In the genomic region with DNA sequence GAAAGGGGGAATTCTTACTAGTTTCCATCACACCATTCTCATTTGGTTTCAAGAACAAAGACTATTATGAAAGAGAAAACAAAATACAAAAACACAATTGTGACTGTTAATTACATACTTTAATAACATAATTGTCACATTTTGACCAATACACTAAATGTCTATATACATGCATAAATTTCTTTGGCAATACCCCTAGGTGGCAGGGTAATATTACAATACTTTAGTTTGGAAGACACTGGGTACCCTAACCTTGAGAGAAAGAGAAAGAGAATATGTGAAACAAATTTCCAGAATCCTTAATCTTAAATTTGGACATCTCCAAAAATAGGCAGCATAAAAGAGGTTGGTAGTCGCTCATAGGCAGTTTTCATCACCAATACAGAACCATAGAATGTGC, we compare ENCODE assay signal across 19 cellular contexts.
A peak's percentile ranks its signal among the peaks of the same experiment; 100 is the strongest.
DNase-seq lines count a peak whose midpoint lies in the region; ATAC-seq and TF ChIP-seq lines count a peak whose summit lies in the region.
"Had no signal": no experiment of that assay in that cellular context is flagged by ENCODE, and none has a peak within 500 bp of the region (broad histone marks: within the 10 kb centered on the region; RNA-seq: fewer than 3 reads in every experiment).

No MANE protein-coding gene starts in this region.

- H3K9me2 ChIP-seq in OCI-LY1 (ENCODE audit: low read depth, low read length) = no peaks in the 10 kb centered on the region

- H3K4me3 Mint-ChIP-seq in activated CD8-positive, alpha-beta T cell treated with anti-CD3 and anti-CD28 coated beads, Interleukin-2, amount 10 ng/mL, durations not matched to agents 7 days and 5 days = no peak overlapping the region
- H3K4me3 Mint-ChIP-seq: CD8-positive, alpha-beta T cell; IgD-negative memory B cell had no signal

- H3K9me3 ChIP-seq in OCI-LY1 (ENCODE audit: low read length) = no peaks in the 10 kb centered on the region
- H3K9me3 ChIP-seq: HAP-1 had no signal

- no peak overlapping the region for H2AFZ ChIP-seq in OCI-LY1 (ENCODE audit: low read length)

- no peaks in the 10 kb centered on the region for H3F3A ChIP-seq in OCI-LY1 (ENCODE audit: insufficient read depth, low read length)

- H3K27me3 Mint-ChIP-seq in activated CD8-positive, alpha-beta T cell treated with anti-CD3 and anti-CD28 coated beads, Interleukin-2, amount 10 ng/mL, durations not matched to agents 7 days and 5 days (ENCODE audit: low read depth) = no peaks in the 10 kb centered on the region
- H3K27me3 Mint-ChIP-seq: IgD-negative memory B cell had no signal

- ATAC-seq in activated CD8-positive, alpha-beta T cell treated with anti-CD3 and anti-CD28 coated beads, Interleukin-2, amount 10 ng/mL, durations not matched to agents 7 days and 5 days = no peak
- ATAC-seq: CD8-positive, alpha-beta T cell; GM12878 had no signal

- TF ChIP-seq CTCF in OCI-LY1 (IDR thresholded peaks at IDR 0.05; ENCODE audit: low read length) = peak; percentile 65; the same call in 1 of the 2 replicates
- TF ChIP-seq CTCF in fibroblast of the aortic adventitia (IDR thresholded peaks at IDR 0.05; ENCODE audit: insufficient read depth, low read length) = no peak

- POLR2A ChIA-PET in activated CD8-positive, alpha-beta T cell treated with anti-CD3 and anti-CD28 coated beads, Interleukin-2, amount 10 ng/mL, durations not matched to agents 7 days and 5 days (lab: Charles Lee) = no interaction called here

- no peaks in the 10 kb centered on the region for H3K79me2 ChIP-seq in OCI-LY1 (ENCODE audit: insufficient read depth, low read length)

- H3K27ac Mint-ChIP-seq in activated CD8-positive, alpha-beta T cell treated with anti-CD3 and anti-CD28 coated beads, Interleukin-2, amount 10 ng/mL, durations not matched to agents 7 days and 5 days = no peak overlapping the region
- H3K27ac Mint-ChIP-seq: CD8-positive, alpha-beta T cell; IgD-negative memory B cell had no signal

- no peaks in the 10 kb centered on the region for H3K36me3 ChIP-seq in OCI-LY1 (ENCODE audit: insufficient read depth, low read length)
- H3K36me3 ChIP-seq: HAP-1 had no signal

- H3K9ac ChIP-seq in OCI-LY1 (ENCODE audit: low read length) = no peak overlapping the region

- no peak overlapping the region for H3K4me2 ChIP-seq in OCI-LY1 (ENCODE audit: low read length)

- no peaks in the 10 kb centered on the region for H3K36me3 Mint-ChIP-seq in activated CD8-positive, alpha-beta T cell treated with anti-CD3 and anti-CD28 coated beads, Interleukin-2, amount 10 ng/mL, durations not matched to agents 7 days and 5 days (ENCODE audit: low read depth)
- H3K36me3 Mint-ChIP-seq: CD8-positive, alpha-beta T cell; IgD-negative memory B cell had no signal

- no peaks in the 10 kb centered on the region for H3K27me3 ChIP-seq in OCI-LY1 (ENCODE audit: insufficient read depth, low read length)

- peaks cover 38% of the 10 kb centered on the region for H3K4me1 ChIP-seq in OCI-LY1 (ENCODE audit: insufficient read depth, low read length, severe bottlenecking)
- H3K4me1 ChIP-seq: HAP-1 had no signal

- CTCF ChIA-PET in activated CD8-positive, alpha-beta T cell treated with anti-CD3 and anti-CD28 coated beads, Interleukin-2, amount 10 ng/mL, durations not matched to agents 7 days and 5 days (lab: Charles Lee) = no interaction called here

- no peaks in the 10 kb centered on the region for H3K9me3 Mint-ChIP-seq in activated CD8-positive, alpha-beta T cell treated with anti-CD3 and anti-CD28 coated beads, Interleukin-2, amount 10 ng/mL, durations not matched to agents 7 days and 5 days (ENCODE audit: insufficient read depth)

- no peak overlapping the region for H3K27ac ChIP-seq in OCI-LY1 (ENCODE audit: low read depth, low read length, poor library complexity, severe bottlenecking)
- H3K27ac ChIP-seq: 22Rv1 had no signal

- DNase-seq in NCI-H1105 treated with DMSO at 0.1 percent for 48 hours (lab: John Stamatoyannopoulos, UW) (peak; percentile 6), NCI-H1105 (lab: John Stamatoyannopoulos, UW) (no peak), fibroblast of the aortic adventitia (ENCODE audit: low read depth) (peak; percentile 2), NCI-H2081 treated with DMSO at 0.1 percent for 48 hours (lab: John Stamatoyannopoulos, UW) (no peak)
- DNase-seq in Jurkat, Clone E6-1 (ENCODE audit: low read depth, low spot score) = peak; percentile 62
- DNase-seq in activated CD8-positive, alpha-beta T cell treated with anti-CD3 and anti-CD28 coated beads, Interleukin-2, amount 10 ng/mL, durations not matched to agents 7 days and 5 days = no peak
- DNase-seq in stimulated activated CD4-positive, alpha-beta T cell treated with anti-CD3 and anti-CD28 coated beads, Interleukin-1b, Interleukin-23, amount 100 ng/mL, for 48 hours = no peak
- DNase-seq: CD8-positive, alpha-beta T cell; GDM1; NCI-H1048; NCI-H2171 treated with DMSO at 0.1 percent for 48 hours; NCI-H510A; SHP77 treated with DMSO at 0.1 percent for 48 hours; T-helper 2 cell had no signal

- no peaks in the 10 kb centered on the region for H4K20me1 ChIP-seq in OCI-LY1 (ENCODE audit: insufficient read depth, low read length)

- H3K4me3 ChIP-seq in Jurkat, Clone E6-1 (ENCODE audit: low read length) = no peak overlapping the region
- H3K4me3 ChIP-seq in OCI-LY1 (ENCODE audit: low read depth, low read length, poor library complexity, severe bottlenecking) = no peak overlapping the region
- no peak overlapping the region for H3K4me3 ChIP-seq in fibroblast of the aortic adventitia (ENCODE audit: low read depth, low read length)
- H3K4me3 ChIP-seq: GM12878, HAP-1 had no signal

- H3K4me1 Mint-ChIP-seq in activated CD8-positive, alpha-beta T cell treated with anti-CD3 and anti-CD28 coated beads, Interleukin-2, amount 10 ng/mL, durations not matched to agents 7 days and 5 days (ENCODE audit: low read depth) = no peaks in the 10 kb centered on the region
- H3K4me1 Mint-ChIP-seq: IgD-negative memory B cell had no signal

Comparison
In these comparisons a context has a peak if more than half of its experiments do, and no peak if none do; other contexts are left out.
1. DNase-seq: peak in NCI-H1105 treated with DMSO at 0.1 percent for 48 hours (single experiment), Jurkat, Clone E6-1 (single experiment) and fibroblast of the aortic adventitia (single experiment); none in NCI-H1105 (single experiment), activated CD8-positive, alpha-beta T cell treated with anti-CD3 and anti-CD28 coated beads, Interleukin-2, amount 10 ng/mL, durations not matched to agents 7 days and 5 days (single experiment), NCI-H2081 treated with DMSO at 0.1 percent for 48 hours (single experiment) and stimulated activated CD4-positive, alpha-beta T cell treated with anti-CD3 and anti-CD28 coated beads, Interleukin-1b, Interleukin-23, amount 100 ng/mL, for 48 hours (single experiment).